In the genomic region with DNA sequence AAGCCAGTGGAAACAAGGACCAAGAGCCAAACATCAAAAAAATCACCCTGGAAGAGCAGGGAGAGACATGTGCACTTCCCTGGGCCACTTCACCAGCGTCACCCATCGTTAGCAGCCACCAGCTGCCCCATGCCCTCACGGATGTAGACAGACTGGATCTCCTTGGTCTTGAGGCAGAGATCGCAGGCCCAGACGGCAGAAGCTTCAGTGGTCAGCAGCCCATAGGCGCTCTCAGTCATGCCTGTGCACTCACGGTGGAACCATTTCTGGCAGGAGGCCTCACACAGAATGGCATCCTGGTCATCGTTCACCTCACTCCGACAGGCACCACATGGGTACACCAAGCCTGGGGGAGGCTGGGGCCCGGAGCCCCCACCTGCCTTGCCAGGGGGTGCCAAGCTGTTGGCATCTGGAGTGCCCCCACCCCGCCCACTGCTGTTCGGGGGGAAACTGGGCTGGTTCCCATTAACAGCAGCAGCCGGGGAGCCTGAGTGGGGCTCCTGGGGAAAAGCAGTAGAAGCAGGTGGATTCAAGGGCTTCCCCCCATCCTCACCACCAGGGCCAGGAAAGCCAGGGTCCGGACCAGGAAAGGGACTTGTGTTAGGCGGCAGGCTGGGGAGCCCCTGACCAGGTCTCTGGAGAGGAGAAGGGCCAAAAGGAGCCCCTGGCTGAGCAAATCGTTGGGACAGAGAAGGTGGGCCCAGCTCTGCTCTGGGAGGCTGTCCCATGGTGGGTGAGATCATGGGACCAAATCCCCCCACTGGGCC, we compare ENCODE assay signal across 14 cellular contexts. TPM values are rescaled to one million over a fixed set of nuclear protein-coding genes. Genes with fewer than 3 reads are reported as not detected.
DNase-seq lines count a peak whose midpoint lies in the region; ATAC-seq lines count a peak whose summit lies in the region.
"Had no signal": no experiment of that assay in that cellular context is flagged by ENCODE, and none has a peak within 500 bp of the region (broad histone marks: within the 10 kb centered on the region; RNA-seq: fewer than 3 reads in every experiment).

No MANE protein-coding gene starts in this region.

- POLR2A ChIA-PET in activated CD8-positive, alpha-beta T cell treated with anti-CD3 and anti-CD28 coated beads, Interleukin-2, amount 10 ng/mL, durations not matched to agents 7 days and 5 days (lab: Charles Lee), result interaction anchor here (0.7 to 4.9 kb wide), 2 partner anchors 15 to 101 kb away, joined by 3 to 31 read pairs; a partner anchor contains a TSS

- no peaks in the 10 kb centered on the region for H3K27me3 Mint-ChIP-seq in activated naive CD4-positive, alpha-beta T cell treated with anti-CD3 and anti-CD28 coated beads, Interleukin-2, amount 10 ng/mL, durations not matched to agents 7 days and 5 days
- H3K27me3 Mint-ChIP-seq in activated CD8-positive, alpha-beta T cell treated with anti-CD3 and anti-CD28 coated beads, Interleukin-2, amount 10 ng/mL, durations not matched to agents 7 days and 5 days (ENCODE audit: low read depth), result no peaks in the 10 kb centered on the region
- no peaks in the 10 kb centered on the region for H3K27me3 Mint-ChIP-seq in memory B cell
- no peaks in the 10 kb centered on the region for H3K27me3 Mint-ChIP-seq in stimulated activated memory B cell treated with anti-CD40 and anti-IgM and Interleukin-4, amounts not matched to agents 10 μg/mL and 1 μg/mL and 100 μg/mL, for 72 hours

- ATAC-seq in activated CD8-positive, alpha-beta T cell treated with anti-CD3 and anti-CD28 coated beads, Interleukin-2, amount 10 ng/mL, durations not matched to agents 7 days and 5 days, result no peak
- ATAC-seq in memory B cell (ENCODE audit: low read depth) (no peak), GM21515 (IDR thresholded peaks at IDR 0.05; ENCODE audit: unreplicated experiment) (no peak), GM18502 (IDR thresholded peaks at IDR 0.05; ENCODE audit: poor library complexity, unreplicated experiment) (no peak)
- no peak for ATAC-seq in stimulated activated memory B cell treated with anti-CD40 and anti-IgM and Interleukin-4, amounts not matched to agents 10 μg/mL and 1 μg/mL and 100 μg/mL, for 72 hours

- CTCF ChIA-PET in activated naive CD4-positive, alpha-beta T cell treated with anti-CD3 and anti-CD28 coated beads, Interleukin-2, amount 10 ng/mL, durations not matched to agents 7 days and 5 days (lab: Charles Lee), result no interaction called here
- CTCF ChIA-PET in activated CD8-positive, alpha-beta T cell treated with anti-CD3 and anti-CD28 coated beads, Interleukin-2, amount 10 ng/mL, durations not matched to agents 7 days and 5 days (lab: Charles Lee), result interaction anchor here (0.6 kb wide), 1 partner anchor 214 kb away, joined by 4 read pairs; a partner anchor contains a TSS

- peak overlapping the region; percentile 33 for H3K27ac Mint-ChIP-seq in activated naive CD4-positive, alpha-beta T cell treated with anti-CD3 and anti-CD28 coated beads, Interleukin-2, amount 10 ng/mL, durations not matched to agents 7 days and 5 days
- peak overlapping the region; percentile 12 for H3K27ac Mint-ChIP-seq in activated CD8-positive, alpha-beta T cell treated with anti-CD3 and anti-CD28 coated beads, Interleukin-2, amount 10 ng/mL, durations not matched to agents 7 days and 5 days
- no peak overlapping the region for H3K27ac Mint-ChIP-seq in memory B cell
- H3K27ac Mint-ChIP-seq in stimulated activated memory B cell treated with anti-CD40 and anti-IgM and Interleukin-4, amounts not matched to agents 10 μg/mL and 1 μg/mL and 100 μg/mL, for 72 hours, result peak overlapping the region; percentile 17

- no peak for DNase-seq in activated naive CD4-positive, alpha-beta T cell treated with anti-CD3 and anti-CD28 coated beads, Interleukin-2, amount 10 ng/mL, durations not matched to agents 7 days and 5 days
- DNase-seq in activated naive CD4-positive, alpha-beta T cell (lab: John Stamatoyannopoulos, UW), result no peak
- no peak for DNase-seq in activated CD8-positive, alpha-beta T cell treated with anti-CD3 and anti-CD28 coated beads, Interleukin-2, amount 10 ng/mL, durations not matched to agents 7 days and 5 days
- DNase-seq in memory B cell (ENCODE audit: low spot score in 2 of 2), result no peak
- DNase-seq in NOMO-1 treated with dmso at 0.1 percent for 144 hours (lab: John Stamatoyannopoulos, UW; ENCODE audit: unreplicated experiment), result no peak
- DNase-seq: brain microvascular endothelial cell, foreskin melanocyte, mesendoderm, NCI-H1092 treated with DMSO at 0.1 percent for 48 hours, NCI-H2171, upper lobe of left lung had no signal

- no peaks in the 10 kb centered on the region for H3K9me3 Mint-ChIP-seq in activated naive CD4-positive, alpha-beta T cell treated with anti-CD3 and anti-CD28 coated beads, Interleukin-2, amount 10 ng/mL, durations not matched to agents 7 days and 5 days
- H3K9me3 Mint-ChIP-seq in activated CD8-positive, alpha-beta T cell treated with anti-CD3 and anti-CD28 coated beads, Interleukin-2, amount 10 ng/mL, durations not matched to agents 7 days and 5 days (ENCODE audit: insufficient read depth), result no peaks in the 10 kb centered on the region
- no peaks in the 10 kb centered on the region for H3K9me3 Mint-ChIP-seq in memory B cell
- no peaks in the 10 kb centered on the region for H3K9me3 Mint-ChIP-seq in stimulated activated memory B cell treated with anti-CD40 and anti-IgM and Interleukin-4, amounts not matched to agents 10 μg/mL and 1 μg/mL and 100 μg/mL, for 72 hours

- H3K4me1 Mint-ChIP-seq in activated naive CD4-positive, alpha-beta T cell treated with anti-CD3 and anti-CD28 coated beads, Interleukin-2, amount 10 ng/mL, durations not matched to agents 7 days and 5 days, result peaks cover 74% of the 10 kb centered on the region
- peaks cover 69% of the 10 kb centered on the region for H3K4me1 Mint-ChIP-seq in activated CD8-positive, alpha-beta T cell treated with anti-CD3 and anti-CD28 coated beads, Interleukin-2, amount 10 ng/mL, durations not matched to agents 7 days and 5 days (ENCODE audit: low read depth)
- H3K4me1 Mint-ChIP-seq in memory B cell, result peaks cover 34% of the 10 kb centered on the region
- peaks cover 70% of the 10 kb centered on the region for H3K4me1 Mint-ChIP-seq in stimulated activated memory B cell treated with anti-CD40 and anti-IgM and Interleukin-4, amounts not matched to agents 10 μg/mL and 1 μg/mL and 100 μg/mL, for 72 hours

- H3K36me3 Mint-ChIP-seq in activated naive CD4-positive, alpha-beta T cell treated with anti-CD3 and anti-CD28 coated beads, Interleukin-2, amount 10 ng/mL, durations not matched to agents 7 days and 5 days, result peaks cover 42% of the 10 kb centered on the region
- peaks cover 40% of the 10 kb centered on the region for H3K36me3 Mint-ChIP-seq in activated CD8-positive, alpha-beta T cell treated with anti-CD3 and anti-CD28 coated beads, Interleukin-2, amount 10 ng/mL, durations not matched to agents 7 days and 5 days (ENCODE audit: low read depth)
- peaks cover 5% of the 10 kb centered on the region for H3K36me3 Mint-ChIP-seq in memory B cell
- peaks cover 19% of the 10 kb centered on the region for H3K36me3 Mint-ChIP-seq in stimulated activated memory B cell treated with anti-CD40 and anti-IgM and Interleukin-4, amounts not matched to agents 10 μg/mL and 1 μg/mL and 100 μg/mL, for 72 hours

- peak overlapping the region; percentile 51 for H3K4me3 Mint-ChIP-seq in activated naive CD4-positive, alpha-beta T cell treated with anti-CD3 and anti-CD28 coated beads, Interleukin-2, amount 10 ng/mL, durations not matched to agents 7 days and 5 days
- H3K4me3 Mint-ChIP-seq in activated CD8-positive, alpha-beta T cell treated with anti-CD3 and anti-CD28 coated beads, Interleukin-2, amount 10 ng/mL, durations not matched to agents 7 days and 5 days, result no peak overlapping the region
- peak overlapping the region; percentile 44 for H3K4me3 Mint-ChIP-seq in memory B cell
- H3K4me3 Mint-ChIP-seq in stimulated activated memory B cell treated with anti-CD40 and anti-IgM and Interleukin-4, amounts not matched to agents 10 μg/mL and 1 μg/mL and 100 μg/mL, for 72 hours, result no peak overlapping the region

RNA-seq across cellular contexts. Expression of a gene that starts 2.7 kb away (rescaled TPM):
- 10 to 100 TPM; 40.2 to 43.9 TPM for total RNA-seq in activated CD8-positive, alpha-beta T cell treated with anti-CD3 and anti-CD28 coated beads, Interleukin-2, amount 10 ng/mL, durations not matched to agents 7 days and 5 days

RNA-seq across cellular contexts. Expression of a gene that starts 3.0 kb away (rescaled TPM):
- total RNA-seq in activated CD8-positive, alpha-beta T cell treated with anti-CD3 and anti-CD28 coated beads, Interleukin-2, amount 10 ng/mL, durations not matched to agents 7 days and 5 days, result 10 to 100 TPM; 44.5 to 48.2 TPM

RNA-seq across cellular contexts. Expression of a gene that starts 11.7 kb away (rescaled TPM):
- total RNA-seq in activated CD8-positive, alpha-beta T cell treated with anti-CD3 and anti-CD28 coated beads, Interleukin-2, amount 10 ng/mL, durations not matched to agents 7 days and 5 days, result 10 to 100 TPM; 69.6 to 72.4 TPM

RNA-seq across cellular contexts. Expression of a gene that starts 15.6 kb away (rescaled TPM):
- total RNA-seq in activated CD8-positive, alpha-beta T cell treated with anti-CD3 and anti-CD28 coated beads, Interleukin-2, amount 10 ng/mL, durations not matched to agents 7 days and 5 days, result 100 to 1,000 TPM; 151 to 153 TPM

RNA-seq across cellular contexts. Expression of a gene that starts 22.3 kb away (rescaled TPM):
- total RNA-seq in activated CD8-positive, alpha-beta T cell treated with anti-CD3 and anti-CD28 coated beads, Interleukin-2, amount 10 ng/mL, durations not matched to agents 7 days and 5 days, result 10 to 100 TPM; 40.9 to 43.8 TPM

Comparison
In these comparisons a context has a peak if more than half of its experiments do, and no peak if none do; other contexts are left out.
1. H3K4me3 Mint-ChIP-seq: peak in activated naive CD4-positive, alpha-beta T cell treated with anti-CD3 and anti-CD28 coated beads, Interleukin-2, amount 10 ng/mL, durations not matched to agents 7 days and 5 days (single experiment) and memory B cell (single experiment); none in activated CD8-positive, alpha-beta T cell treated with anti-CD3 and anti-CD28 coated beads, Interleukin-2, amount 10 ng/mL, durations not matched to agents 7 days and 5 days (single experiment) and stimulated activated memory B cell treated with anti-CD40 and anti-IgM and Interleukin-4, amounts not matched to agents 10 μg/mL and 1 μg/mL and 100 μg/mL, for 72 hours (single experiment).